In genomic region chr18:79395761-79396404, GRCh38 we compare ENCODE assay signal across 8 cellular contexts. TPM values are rescaled to one million over a fixed set of nuclear protein-coding genes. Genes with fewer than 3 reads are reported as not detected.
DNase-seq lines count a peak whose midpoint lies in the region; ATAC-seq, FAIRE-seq and TF ChIP-seq lines count a peak whose summit lies in the region.

NFATC1 (plus strand) TSS chr18:79395930; CDS start chr18:79396225, 295 bp downstream.

- peaks cover 21% of the 10 kb centered on the region for H3K36me3 ChIP-seq in OCI-LY3 (replicated peaks; ENCODE audit: low read depth, low read length)
- H3K36me3 ChIP-seq in tibial nerve: no peaks in the 10 kb centered on the region

- peak within 1 kb of the TSS; percentile 66 for H3K27ac Mint-ChIP-seq in osteocyte (ENCODE audit: unreplicated experiment)

- peak in 1 of 2 donors; percentile 80 for TF ChIP-seq EP300 in tibial nerve (IDR thresholded peaks at IDR 0.05)

- H2AFZ ChIP-seq in OCI-LY3 (ENCODE audit: low read depth, low read length): peak within 1 kb of the TSS; percentile 43; the same call in 1 of the 2 replicates

- H4K20me1 ChIP-seq in OCI-LY3 (ENCODE audit: insufficient read depth, low read length): peaks cover 13% of the 10 kb centered on the region

- H3K9me3 ChIP-seq in OCI-LY3 (ENCODE audit: insufficient read depth, low read length) (no peaks in the 10 kb centered on the region), tibial nerve (no peaks in the 10 kb centered on the region)

- DNase-seq in AG08395 (ENCODE audit: low spot score) (peak; percentile 67), frontal cortex (ENCODE audit: low spot score in 2 of 2) (peak; percentile 71 to 87), osteocyte (ENCODE audit: extremely low spot score, unreplicated experiment) (no peak), tibial nerve (ENCODE audit: low spot score in 2 of 2) (peak; percentile 57 to 69), D721Med (ENCODE audit: insufficient read length, low spot score) (no peak)
- DNase-seq in activated T-helper 9 cell treated with anti-CD3 and anti-CD28 coated beads, Interleukin-2, amount 50 U/mL, for 16 hours (ENCODE audit: low read depth): peak; percentile 79

- TF ChIP-seq CTCF in OCI-LY3 (IDR thresholded peaks at IDR 0.05; ENCODE audit: low read depth, low read length): no peak
- TF ChIP-seq CTCF in osteocyte (IDR thresholded peaks at IDR 0.05): no peak
- TF ChIP-seq CTCF in tibial nerve (IDR thresholded peaks at IDR 0.05): peak in 2 of 5 experiments; percentile 8 to 47
- TF ChIP-seq CTCF in D721Med (IDR thresholded peaks at IDR 0.05; ENCODE audit: insufficient read depth, missing control alignments): no peak

- H3K4me1 Mint-ChIP-seq in osteocyte (ENCODE audit: unreplicated experiment): peaks cover 14% of the 10 kb centered on the region

- H3K27ac ChIP-seq in OCI-LY3 (ENCODE audit: low read length) (peak within 1 kb of the TSS; percentile 63), tibial nerve (peak within 1 kb of the TSS; percentile 83 to 98 (median 96))

- H3K36me3 Mint-ChIP-seq in osteocyte (ENCODE audit: unreplicated experiment): no peaks in the 10 kb centered on the region

- H3K27me3 Mint-ChIP-seq in osteocyte (ENCODE audit: unreplicated experiment): peaks cover 11% of the 10 kb centered on the region

- H3K9me3 Mint-ChIP-seq in osteocyte (ENCODE audit: unreplicated experiment): no peaks in the 10 kb centered on the region

- H3K4me3 ChIP-seq in OCI-LY3 (ENCODE audit: low read length) (peak within 1 kb of the TSS; percentile 79), tibial nerve (peak within 1 kb of the TSS; percentile 42 to 81 (median 72))

- peak within 1 kb of the TSS; percentile 77 for H3K4me3 Mint-ChIP-seq in osteocyte (ENCODE audit: unreplicated experiment)

- peak; percentile 0 for ATAC-seq in GM21723 (IDR thresholded peaks at IDR 0.05; ENCODE audit: unreplicated experiment)

- H3K4me1 ChIP-seq in OCI-LY3 (ENCODE audit: low read length) (peaks cover 39% of the 10 kb centered on the region), tibial nerve (peaks cover 0 to 57% (median 32%) of the 10 kb centered on the region in 4 donors)

- H3K9ac ChIP-seq in OCI-LY3 (ENCODE audit: low read length): peak within 1 kb of the TSS; percentile 86

- 0 to 1% methylated on average over 4 to 45 of the region's 91 CpGs for whole genome bisulfite sequencing in tibial nerve, 2 donors

- peak in 1 of 2 donors; percentile 72 for TF ChIP-seq POLR2A in tibial nerve (IDR thresholded peaks at IDR 0.05)

- H3K27me3 ChIP-seq in OCI-LY3 (ENCODE audit: low read depth, low read length): no peaks in the 10 kb centered on the region
- no peaks in the 10 kb centered on the region for H3K27me3 ChIP-seq in tibial nerve

- peak within 1 kb of the TSS; percentile 96 for H3K4me2 ChIP-seq in OCI-LY3 (ENCODE audit: low read length)

- FAIRE-seq in frontal cortex (lab: Jason Lieb, UNC) (no peak), D721Med (lab: Jason Lieb, UNC) (no peak)

- H3K79me2 ChIP-seq in OCI-LY3 (ENCODE audit: low read length): peaks cover 36% of the 10 kb centered on the region

RNA-seq across cellular contexts. Expression of gene NFATC1, which starts in this region (rescaled TPM):
- total RNA-seq in frontal cortex (0.41 TPM), osteocyte (5.9 and 8.1 TPM in 2 replicates), tibial nerve (10 to 100 TPM; 33.7 to 48.6 (median 37.8) TPM)

Comparison
In these comparisons a context has a peak if more than half of its experiments do, and no peak if none do; other contexts are left out.
1. Peak in DNase-seq in frontal cortex; RNA of the gene not detected or under 1 TPM.
2. DNase-seq: peak in AG08395 (single experiment), activated T-helper 9 cell treated with anti-CD3 and anti-CD28 coated beads, Interleukin-2, amount 50 U/mL, for 16 hours (single experiment) and tibial nerve (2 of 2); none in osteocyte (single experiment) and D721Med (single experiment).